ENCODE assay signal across 7 cellular contexts in the genomic region with DNA sequence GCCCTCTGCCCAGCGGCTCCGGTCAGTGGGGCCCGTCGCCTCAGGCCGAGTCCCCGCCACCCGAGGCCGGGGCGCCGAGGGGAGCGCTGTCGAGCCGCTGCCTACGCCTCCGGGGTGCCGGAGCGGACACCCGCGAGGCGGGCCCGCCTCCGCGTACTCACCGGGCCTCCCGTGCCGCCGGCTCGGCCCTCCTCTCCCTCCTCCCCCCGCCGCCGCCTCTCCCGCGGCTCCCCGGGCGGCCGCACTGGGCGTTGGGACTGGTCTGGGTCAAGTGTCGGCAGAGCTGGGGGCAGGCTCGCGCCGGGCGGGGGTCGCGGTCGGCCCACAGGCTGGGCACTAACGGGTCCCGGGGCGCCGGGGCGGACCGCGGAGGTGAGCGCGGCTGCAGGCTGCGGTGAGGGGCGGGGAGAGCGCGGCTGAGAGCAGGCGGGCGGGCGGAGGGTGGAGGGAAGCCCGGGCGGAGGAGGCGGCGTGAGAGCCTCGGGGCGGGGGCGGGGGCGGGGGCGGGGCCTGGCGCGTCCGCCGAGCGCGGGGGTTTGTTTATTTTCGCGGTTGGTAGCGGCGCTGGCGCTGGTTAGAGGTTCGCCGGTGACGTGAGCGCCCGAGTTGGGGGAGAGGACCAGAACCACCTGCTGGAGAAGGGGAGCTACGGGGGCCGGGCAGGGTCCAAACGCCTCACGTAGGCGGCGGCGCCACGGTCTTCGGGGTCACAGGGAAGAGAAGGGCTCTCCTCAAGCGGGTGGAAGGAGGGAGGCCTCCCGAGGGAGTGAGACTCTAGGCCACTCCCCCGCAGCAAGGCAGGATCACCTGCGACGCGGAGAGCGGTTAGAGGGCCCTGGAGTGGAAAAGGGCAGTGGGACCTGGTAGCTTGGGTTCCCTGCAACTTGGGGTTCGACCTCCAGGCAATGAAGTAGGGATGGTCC. TPM values are rescaled to one million over a fixed set of nuclear protein-coding genes. Genes with fewer than 3 reads are reported as not detected.
DNase-seq lines count a peak whose midpoint lies in the region; ATAC-seq, FAIRE-seq and TF ChIP-seq lines count a peak whose summit lies in the region.
"Not testable (repeated sequence)": the region's sequence is repeated elsewhere in the genome, so short reads cannot be mapped to it uniquely, and the experiment has no call there.

TSS of gene GKAP1 (minus strand) at position 414 of the 923 bp plus-strand sequence. CDS start 11,252 bp downstream, outside the sequence.

- not testable (repeated sequence) for H3K27me3 ChIP-seq in K562 (ENCODE audit: control insufficient read depth in 2 of 2, insufficient read depth in 2 of 2, low read length in 2 of 2)

- intact Hi-C loops in K562 (cut with micrococcal nuclease): loop anchor here (10.0 kb wide), 3 partner anchors 107 to 193 kb away; partner anchors contain the start of genes IDNK, KIF27 and UBQLN1
- intact Hi-C loops in sciatic nerve (cut with DNase I): not testable (repeated sequence)

- CTCF ChIA-PET in K562 (lab: Yijun Ruan, JAX; ENCODE audit: low intra/inter-chr PET ratio): not testable (repeated sequence)

- not testable (repeated sequence) for BruUV-seq in K562 (replicated peaks; lab: Mats Ljungman, UMichigan)

- FAIRE-seq in K562 (lab: Jason Lieb, UNC): peak; percentile 64

- peak within 1 kb of the TSS; percentile 68 for H2AFZ ChIP-seq in K562 (ENCODE audit: low read depth, low read length)

- not testable (repeated sequence) for H3K27ac ChIP-seq in K562 (ENCODE audit: extremely low read depth, low read depth, low read length)

- in situ Hi-C loops in K562 (cut with MboI): not testable (repeated sequence)

- not testable (repeated sequence) for TF ChIP-seq RAD21 in K562 (CRISPR knock-in tag; conservative IDR thresholded peaks at IDR 0.05 in 1 of 2, IDR thresholded peaks at IDR 0.05 in 1 of 2)

- peak in 2 of 3 experiments; percentile 9 to 14; a peak in 1 of 6 replicates for TF ChIP-seq CTCF in K562 (IDR thresholded peaks at IDR 0.05 in 2 of 3, conservative IDR thresholded peaks at IDR 0.05 in 1 of 3; ENCODE audit: insufficient read depth in 2 of 3, low read depth in 1 of 3, low read length in 3 of 3)

- not testable (repeated sequence) for H3K9me3 ChIP-seq in K562 (replicated peaks; ENCODE audit: control insufficient read depth, insufficient read depth, low read depth, low read length)

- H4K20me1 ChIP-seq in K562 (replicated peaks; ENCODE audit: control insufficient read depth, insufficient read depth, low read length): not testable (repeated sequence)

- H3K9me1 ChIP-seq in K562 (ENCODE audit: control insufficient read depth, insufficient read depth, low read length): not testable (repeated sequence)

- ATAC-seq in GM18502 (IDR thresholded peaks at IDR 0.05; ENCODE audit: poor library complexity, unreplicated experiment) (peak; percentile 84), HG02938 (IDR thresholded peaks at IDR 0.05; ENCODE audit: unreplicated experiment) (peak; percentile 74), K562 (peak; percentile 97), sciatic nerve (peak; percentile 90)

- POLR2A ChIA-PET in K562 (lab: Yijun Ruan, JAX): not testable (repeated sequence)

- not testable (repeated sequence) for H3K36me3 ChIP-seq in K562 (ENCODE audit: control insufficient read depth, insufficient read depth, low read length)

- not testable (repeated sequence) for TF ChIP-seq EP300 in K562 (IDR thresholded peaks at IDR 0.05; ENCODE audit: low read length)

- WGBS in K562 (ENCODE audit: insufficient coverage, low coverage, missing lambda C conversion rate): 0% methylated on average over 1 of the region's 103 CpGs

- peak within 1 kb of the TSS; percentile 52; the same call in 1 of the 2 replicates for H3K4me2 ChIP-seq in K562 (ENCODE audit: insufficient read depth, low read length)

- DNase-seq in NCI-H1930 (lab: John Stamatoyannopoulos, UW) (peak; percentile 58 to 84), UCSD-AML1 (lab: John Stamatoyannopoulos, UW; ENCODE audit: unreplicated experiment) (peak; percentile 76), K562 (ENCODE audit: extremely low read depth in 1 of 4, low spot score in 3 of 4) (peak; percentile 68 to 74 (median 72)), sciatic nerve (ENCODE audit: low spot score) (peak; percentile 80)

- H3K9ac ChIP-seq in K562 (ENCODE audit: insufficient read depth in 1 of 2, low read depth in 2 of 2, low read length in 2 of 2): peak within 1 kb of the TSS; percentile 41 to 89; a peak in 3 of 4 replicates

- H3K4me3 ChIP-seq in K562 (peak within 1 kb of the TSS; percentile 54), iPS-11a (ENCODE audit: low read depth, low read length) (peak within 1 kb of the TSS; percentile 57)

- TF ChIP-seq POLR2A in K562 (conservative IDR thresholded peaks at IDR 0.05): not testable (repeated sequence)

- not testable (repeated sequence) for H3K4me1 ChIP-seq in K562 (replicated peaks in 1 of 2; ENCODE audit: control insufficient read depth in 2 of 2, insufficient read depth in 2 of 2, low read length in 2 of 2)

- not testable (repeated sequence) for H3K79me2 ChIP-seq in K562 (ENCODE audit: control insufficient read depth, insufficient read depth, low read length)

TF ChIP-seq in K562, 482 proteins besides CTCF, POLR2A, EP300 and RAD21 (continues in another document):
- peak; percentile 65 for TF ChIP-seq CXXC5 (CRISPR knock-in tag; IDR thresholded peaks at IDR 0.05)
- TF ChIP-seq UBTF (IDR thresholded peaks at IDR 0.05; ENCODE audit: borderline replicate concordance in 1 of 2, low read depth in 2 of 2, low read length in 2 of 2): 0 out of 4 replicates have a peak, but pooled peaks of 1 of the 2 experiments have one; percentile 44
- 0 out of 2 replicates have a peak, but pooled peaks have one; percentile 37 for TF ChIP-seq HNRNPL (IDR thresholded peaks at IDR 0.05; ENCODE audit: low read depth, low read length)
- 0 out of 2 replicates have a peak, but pooled peaks have one; percentile 24 for TF ChIP-seq CTBP1 (IDR thresholded peaks at IDR 0.05; ENCODE audit: borderline replicate concordance)
- TF ChIP-seq VEZF1 (CRISPR knock-in tag; IDR thresholded peaks at IDR 0.05): peak; percentile 78
- TF ChIP-seq PHF8 (IDR thresholded peaks at IDR 0.05; ENCODE audit: borderline replicate concordance, low read length): peak; percentile 25; the same call in 1 of the 2 replicates
- peak; percentile 69 for TF ChIP-seq POLR2G (IDR thresholded peaks at IDR 0.05; ENCODE audit: low read depth, low read length)

RNA-seq across cellular contexts. Expression of gene GKAP1, which starts in this region (rescaled TPM):
- total RNA-seq in K562 (2011; cell fraction: chromatin; rRNA removed; ENCODE audit: low replicate concordance): 1.9 and 5.4 TPM in 2 replicates
- total RNA-seq in K562 (2011; cell fraction: nucleolus; rRNA removed): 1.7 and 2.0 TPM in 2 replicates
- 1.2 and 2.9 TPM in 2 replicates for total RNA-seq in K562 (2011; cell fraction: nucleoplasm; rRNA removed)
- total RNA-seq in K562 (2014; rRNA removed) (2.5 TPM in 2 replicates), K562 (2014; rRNA removed; fragmentation: Illumina TruSeq; extraction: Trizol) (2.2 and 2.4 TPM in 2 replicates), K562 (2015; rRNA removed; fragmentation: Illumina TruSeq; extraction: Trizol) (2.9 and 3.0 TPM in 2 replicates), K562 (2021) (2.2 and 2.7 TPM in 2 replicates), sciatic nerve (11.5 TPM)
- polyA plus RNA-seq in K562 (2011; rRNA removed) (3.0 and 3.8 TPM in 2 replicates), K562 (2014; fragmentation: Illumina TruSeq; extraction: Trizol) (3.2 and 3.4 TPM in 2 replicates), K562 (2014; fragmentation: Nextera tagmentation; extraction: Ambion mirVana) (1 to 10 TPM; 1.0 to 1.2 TPM), K562 (2014; rRNA removed) (2.1 and 2.9 TPM in 2 replicates)
- 0.30 and 0.74 TPM in 2 replicates for polyA plus RNA-seq in K562 (2011; cell fraction: cytosol; rRNA removed)
- 0.73 and 1.00 TPM in 2 replicates for polyA plus RNA-seq in K562 (2011; cell fraction: nucleus; rRNA removed)
- polyA plus RNA-seq in K562 (2012): 3.1 and 4.6 TPM in 2 replicates
- polyA minus RNA-seq in K562 (2011; rRNA and poly(A)+ RNA removed): 0.98 and 1.4 TPM in 2 replicates
- 1.0 TPM in 1 of 2 replicates, not detected in the other for polyA minus RNA-seq in K562 (2011; cell fraction: cytosol; rRNA and poly(A)+ RNA removed)
- 0.94 and 2.3 TPM in 2 replicates for polyA minus RNA-seq in K562 (2011; cell fraction: nucleus; rRNA and poly(A)+ RNA removed)
